ENCODE assay signal across 1 cellular context in genomic region chr15:66993874-66994696, GRCh38.
TF ChIP-seq lines count a peak whose summit lies in the region.

No MANE protein-coding gene starts in this region.

TF ChIP-seq in HCT116, 20 proteins besides CTCF, POLR2A, EP300 and RAD21 (continued from another document):
- TF ChIP-seq REST (IDR thresholded peaks at IDR 0.05; ENCODE audit: low read depth) (no peak), CBX3 (IDR thresholded peaks at IDR 0.05; ENCODE audit: low read depth) (no peak), MAX (IDR thresholded peaks at IDR 0.05) (no peak), EZH2phosphoT487 (IDR thresholded peaks at IDR 0.05; ENCODE audit: borderline replicate concordance) (no peak), ELF1 (IDR thresholded peaks at IDR 0.05; ENCODE audit: borderline replicate concordance, low read depth) (no peak), ZFX (IDR thresholded peaks at IDR 0.05) (no peak), ZNF274 (IDR thresholded peaks at IDR 0.05; ENCODE audit: low read depth, low read length) (no peak), JUND (IDR thresholded peaks at IDR 0.05) (no peak)
- TF ChIP-seq, protein P1, sequence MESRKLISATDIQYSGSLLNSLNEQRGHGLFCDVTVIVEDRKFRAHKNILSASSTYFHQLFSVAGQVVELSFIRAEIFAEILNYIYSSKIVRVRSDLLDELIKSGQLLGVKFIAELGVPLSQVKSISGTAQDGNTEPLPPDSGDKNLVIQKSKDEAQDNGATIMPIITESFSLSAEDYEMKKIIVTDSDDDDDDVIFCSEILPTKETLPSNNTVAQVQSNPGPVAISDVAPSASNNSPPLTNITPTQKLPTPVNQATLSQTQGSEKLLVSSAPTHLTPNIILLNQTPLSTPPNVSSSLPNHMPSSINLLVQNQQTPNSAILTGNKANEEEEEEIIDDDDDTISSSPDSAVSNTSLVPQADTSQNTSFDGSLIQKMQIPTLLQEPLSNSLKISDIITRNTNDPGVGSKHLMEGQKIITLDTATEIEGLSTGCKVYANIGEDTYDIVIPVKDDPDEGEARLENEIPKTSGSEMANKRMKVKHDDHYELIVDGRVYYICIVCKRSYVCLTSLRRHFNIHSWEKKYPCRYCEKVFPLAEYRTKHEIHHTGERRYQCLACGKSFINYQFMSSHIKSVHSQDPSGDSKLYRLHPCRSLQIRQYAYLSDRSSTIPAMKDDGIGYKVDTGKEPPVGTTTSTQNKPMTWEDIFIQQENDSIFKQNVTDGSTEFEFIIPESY (IDR thresholded peaks at IDR 0.05; ENCODE audit: extremely low read depth, insufficient replicate concordance, low read length) = no peak
- TF ChIP-seq, protein P2, sequence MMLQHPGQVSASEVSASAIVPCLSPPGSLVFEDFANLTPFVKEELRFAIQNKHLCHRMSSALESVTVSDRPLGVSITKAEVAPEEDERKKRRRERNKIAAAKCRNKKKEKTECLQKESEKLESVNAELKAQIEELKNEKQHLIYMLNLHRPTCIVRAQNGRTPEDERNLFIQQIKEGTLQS (IDR thresholded peaks at IDR 0.05) = no peak
